Comparison of ENCODE assay signal across 17 cellular contexts in genomic region chr2:25548587-25548986, GRCh38.
A peak's percentile ranks its signal among the peaks of the same experiment; 100 is the strongest.
DNase-seq lines count a peak whose midpoint lies in the region; ATAC-seq and TF ChIP-seq lines count a peak whose summit lies in the region.
"Had no signal": no experiment of that assay in that cellular context is flagged by ENCODE, and none has a peak within 500 bp of the region (broad histone marks: within the 10 kb centered on the region; RNA-seq: fewer than 3 reads in every experiment).

No MANE protein-coding gene starts in this region.

- no peaks in the 10 kb centered on the region for H3K36me3 Mint-ChIP-seq in progenitor cell of endocrine pancreas (ENCODE audit: insufficient read depth)

- H3F3A ChIP-seq in SK-N-SH (replicated peaks; ENCODE audit: insufficient read depth) = peaks cover 3% of the 10 kb centered on the region

- H3K27me3 ChIP-seq in SK-N-SH (ENCODE audit: insufficient read depth) = no peaks in the 10 kb centered on the region
- H3K27me3 ChIP-seq: BLaER1, Peyer's patch had no signal

- H3K27ac ChIP-seq in SK-N-SH (ENCODE audit: low read depth in 2 of 2, low read length in 1 of 2) = no peak overlapping the region
- H3K27ac ChIP-seq: BLaER1, Peyer's patch had no signal

- no peak overlapping the region for H3K4me3 Mint-ChIP-seq in progenitor cell of endocrine pancreas (ENCODE audit: low read depth)
- H3K4me3 Mint-ChIP-seq: activated naive CD4-positive, alpha-beta T cell treated with anti-CD3 and anti-CD28 coated beads, Interleukin-2, amount 50 U/mL, for 24 hours; naive thymus-derived CD8-positive, alpha-beta T cell had no signal

- H3K4me3 ChIP-seq in SK-N-SH (ENCODE audit: low read depth in 2 of 2, low read length in 1 of 2) = no peak overlapping the region
- H3K4me3 ChIP-seq: BLaER1, Peyer's patch had no signal

- H3K4me2 ChIP-seq in SK-N-SH = no peak overlapping the region
- H3K4me2 ChIP-seq: BLaER1 had no signal

- CTCF ChIA-PET in SK-N-SH (lab: Yijun Ruan, JAX) = interaction anchor here (1.0 to 1.2 kb wide), 3 partner anchors 18 to 184 kb away, joined by 3 read pairs; no protein-coding TSS in a partner anchor

- no peaks in the 10 kb centered on the region for H3K27me3 Mint-ChIP-seq in progenitor cell of endocrine pancreas
- H3K27me3 Mint-ChIP-seq: activated naive CD4-positive, alpha-beta T cell treated with anti-CD3 and anti-CD28 coated beads, Interleukin-2, amount 50 U/mL, for 24 hours; naive thymus-derived CD8-positive, alpha-beta T cell had no signal

- 73% methylated on average over 2 of the region's 2 CpGs for WGBS in SK-N-SH (ENCODE audit: low lambda C conversion rate)

- H2AFZ ChIP-seq in SK-N-SH (ENCODE audit: low read depth) = no peak overlapping the region

- no peaks in the 10 kb centered on the region for H3K4me1 Mint-ChIP-seq in progenitor cell of endocrine pancreas (ENCODE audit: low read depth)
- H3K4me1 Mint-ChIP-seq: activated naive CD4-positive, alpha-beta T cell treated with anti-CD3 and anti-CD28 coated beads, Interleukin-2, amount 50 U/mL, for 24 hours had no signal

- H3K36me3 ChIP-seq in SK-N-SH (replicated peaks in 1 of 2; ENCODE audit: control insufficient read depth in 1 of 2, insufficient read depth in 2 of 2, low read length in 1 of 2) = no peaks in the 10 kb centered on the region
- H3K36me3 ChIP-seq: BLaER1, Peyer's patch had no signal

- no peaks in the 10 kb centered on the region for H3K9me3 Mint-ChIP-seq in progenitor cell of endocrine pancreas (ENCODE audit: low read depth)
- H3K9me3 Mint-ChIP-seq: activated naive CD4-positive, alpha-beta T cell treated with anti-CD3 and anti-CD28 coated beads, Interleukin-2, amount 50 U/mL, for 24 hours; naive thymus-derived CD8-positive, alpha-beta T cell had no signal

- ATAC-seq in GM18861 (IDR thresholded peaks at IDR 0.05; ENCODE audit: unreplicated experiment) = no peak
- ATAC-seq: esophagus mucosa; naive thymus-derived CD8-positive, alpha-beta T cell; sciatic nerve had no signal

- TF ChIP-seq RAD21 in SK-N-SH (IDR thresholded peaks at IDR 0.05; ENCODE audit: low read length) = peak; percentile 31

- TF ChIP-seq CTCF in SK-N-SH (IDR thresholded peaks at IDR 0.05) (no peak), progenitor cell of endocrine pancreas (IDR thresholded peaks at IDR 0.05; ENCODE audit: unreplicated experiment) (no peak)

- H3K9me2 ChIP-seq in SK-N-SH = no peaks in the 10 kb centered on the region

- no peaks in the 10 kb centered on the region for H4K20me1 ChIP-seq in SK-N-SH (ENCODE audit: insufficient read depth)
- H4K20me1 ChIP-seq: BLaER1 had no signal

- H3K27ac Mint-ChIP-seq in progenitor cell of endocrine pancreas = peak overlapping the region; percentile 12
- H3K27ac Mint-ChIP-seq: activated naive CD4-positive, alpha-beta T cell treated with anti-CD3 and anti-CD28 coated beads, Interleukin-2, amount 50 U/mL, for 24 hours had no signal

- H3K9ac ChIP-seq in SK-N-SH = no peak overlapping the region
- H3K9ac ChIP-seq: BLaER1 had no signal

- peaks cover 7 to 16% of the 10 kb centered on the region in 2 experiments for H3K4me1 ChIP-seq in SK-N-SH (ENCODE audit: control insufficient read depth in 1 of 2, insufficient read depth in 2 of 2, low read depth in 1 of 2, low read length in 1 of 2)
- H3K4me1 ChIP-seq: Peyer's patch had no signal

- DNase-seq in NCI-H2081 (lab: John Stamatoyannopoulos, UW) = peak; percentile 4 to 48
- no peak for DNase-seq in NCI-H2081 treated with DMSO at 0.1 percent for 48 hours (lab: John Stamatoyannopoulos, UW)
- DNase-seq in NCI-H1105 treated with DMSO at 0.1 percent for 48 hours (lab: John Stamatoyannopoulos, UW) = peak; percentile 76
- DNase-seq in SK-N-SH = peak; percentile 86
- DNase-seq in progenitor cell of endocrine pancreas (ENCODE audit: low spot score, unreplicated experiment) = no peak
- no peak for DNase-seq in T1000 (lab: John Stamatoyannopoulos, UW)
- no peak for DNase-seq in hippocampal formation (lab: John Stamatoyannopoulos, UW)
- DNase-seq: mammary epithelial cell; naive thymus-derived CD8-positive, alpha-beta T cell; NCI-H2107; Peyer's patch; T-helper 9 cell had no signal

- H3K79me2 ChIP-seq in SK-N-SH (ENCODE audit: insufficient read depth) = no peaks in the 10 kb centered on the region

- POLR2A ChIA-PET in SK-N-SH (lab: Yijun Ruan, JAX) = no interaction called here

- TF ChIP-seq EP300 in SK-N-SH (IDR thresholded peaks at IDR 0.05; ENCODE audit: borderline replicate concordance in 1 of 2, low read depth in 1 of 2, low read length in 1 of 2) = peak; percentile 20 to 86; a peak in 3 of 4 replicates

- H3K9me3 ChIP-seq in SK-N-SH = no peaks in the 10 kb centered on the region
- H3K9me3 ChIP-seq: BLaER1, Peyer's patch had no signal

TF ChIP-seq in SK-N-SH, 30 proteins besides CTCF, POLR2A, EP300 and RAD21 (continues in another document):
- TF ChIP-seq RCOR1 (IDR thresholded peaks at IDR 0.05; ENCODE audit: low read length) = peak; percentile 49; the same call in 1 of the 2 replicates
- TF ChIP-seq POLR2AphosphoS5 (IDR thresholded peaks at IDR 0.05; ENCODE audit: low read depth, low read length) = no peak
- TF ChIP-seq, protein P1, sequence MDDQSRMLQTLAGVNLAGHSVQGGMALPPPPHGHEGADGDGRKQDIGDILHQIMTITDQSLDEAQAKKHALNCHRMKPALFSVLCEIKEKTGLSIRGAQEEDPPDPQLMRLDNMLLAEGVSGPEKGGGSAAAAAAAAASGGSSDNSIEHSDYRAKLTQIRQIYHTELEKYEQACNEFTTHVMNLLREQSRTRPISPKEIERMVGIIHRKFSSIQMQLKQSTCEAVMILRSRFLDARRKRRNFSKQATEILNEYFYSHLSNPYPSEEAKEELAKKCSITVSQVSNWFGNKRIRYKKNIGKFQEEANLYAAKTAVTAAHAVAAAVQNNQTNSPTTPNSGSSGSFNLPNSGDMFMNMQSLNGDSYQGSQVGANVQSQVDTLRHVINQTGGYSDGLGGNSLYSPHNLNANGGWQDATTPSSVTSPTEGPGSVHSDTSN (IDR thresholded peaks at IDR 0.05) = peak; percentile 46
- TF ChIP-seq FOXM1 (IDR thresholded peaks at IDR 0.05; ENCODE audit: low read depth) = no peak
- no peak for TF ChIP-seq FOXJ3 (CRISPR knock-in tag; IDR thresholded peaks at IDR 0.05)
- no peak for TF ChIP-seq YY1 (IDR thresholded peaks at IDR 0.05; ENCODE audit: low read depth)
- no peak for TF ChIP-seq REST (IDR thresholded peaks at IDR 0.05; ENCODE audit: low read depth, low read length)
- TF ChIP-seq, protein P2, sequence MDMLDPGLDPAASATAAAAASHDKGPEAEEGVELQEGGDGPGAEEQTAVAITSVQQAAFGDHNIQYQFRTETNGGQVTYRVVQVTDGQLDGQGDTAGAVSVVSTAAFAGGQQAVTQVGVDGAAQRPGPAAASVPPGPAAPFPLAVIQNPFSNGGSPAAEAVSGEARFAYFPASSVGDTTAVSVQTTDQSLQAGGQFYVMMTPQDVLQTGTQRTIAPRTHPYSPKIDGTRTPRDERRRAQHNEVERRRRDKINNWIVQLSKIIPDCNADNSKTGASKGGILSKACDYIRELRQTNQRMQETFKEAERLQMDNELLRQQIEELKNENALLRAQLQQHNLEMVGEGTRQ (IDR thresholded peaks at IDR 0.05; ENCODE audit: borderline replicate concordance, low read depth, low read length) = no peak
- no peak for TF ChIP-seq ELF1 (IDR thresholded peaks at IDR 0.05)
- TF ChIP-seq NFIC (IDR thresholded peaks at IDR 0.05; ENCODE audit: borderline replicate concordance) = peak; percentile 81
- TF ChIP-seq MXI1 (IDR thresholded peaks at IDR 0.05; ENCODE audit: low read depth, low read length) = peak; percentile 51; the same call in 1 of the 2 replicates
- peak; percentile 63 for TF ChIP-seq CHD2 (IDR thresholded peaks at IDR 0.05; ENCODE audit: low read length, partially characterized antibody)
- no peak for TF ChIP-seq FOSL2 (IDR thresholded peaks at IDR 0.05; ENCODE audit: borderline replicate concordance, low read depth)
- TF ChIP-seq EZH2phosphoT487 (IDR thresholded peaks at IDR 0.05; ENCODE audit: borderline replicate concordance, low read depth) = no peak
- TF ChIP-seq TAF1 (IDR thresholded peaks at IDR 0.05; ENCODE audit: borderline replicate concordance, low read depth, low read length) = no peak
- no peak for TF ChIP-seq USF1 (IDR thresholded peaks at IDR 0.05; ENCODE audit: borderline replicate concordance, low read depth)
- no peak for TF ChIP-seq SMC3 (IDR thresholded peaks at IDR 0.05; ENCODE audit: low read depth, low read length)
- no peak for TF ChIP-seq SIN3A (IDR thresholded peaks at IDR 0.05; ENCODE audit: borderline replicate concordance, low read depth, low read length)
- TF ChIP-seq TCF12 (IDR thresholded peaks at IDR 0.05) = peak; percentile 49; the same call in 1 of the 2 replicates

Comparison
In these comparisons a context has a peak if more than half of its experiments do, and no peak if none do; other contexts are left out.
1. DNase-seq: peak in NCI-H2081 (2 of 2), NCI-H1105 treated with DMSO at 0.1 percent for 48 hours (single experiment) and SK-N-SH (single experiment); none in NCI-H2081 treated with DMSO at 0.1 percent for 48 hours (single experiment), progenitor cell of endocrine pancreas (single experiment), T1000 (single experiment) and hippocampal formation (0 of 2).